In genomic region chr2:36650031-36650430, GRCh38 we compare ENCODE assay signal across 9 cellular contexts. TPM values are rescaled to one million over a fixed set of nuclear protein-coding genes. Genes with fewer than 3 reads are reported as not detected.
DNase-seq lines count a peak whose midpoint lies in the region; ATAC-seq, FAIRE-seq and TF ChIP-seq lines count a peak whose summit lies in the region.
"Had no signal": no experiment of that assay in that cellular context is flagged by ENCODE, and none has a peak within 500 bp of the region (broad histone marks: within the 10 kb centered on the region; RNA-seq: fewer than 3 reads in every experiment).

No MANE protein-coding gene starts in this region.

- H3K9me3 ChIP-seq in adipocyte (ENCODE audit: control insufficient read depth, low read length) (peaks cover 12% of the 10 kb centered on the region), prostate gland (no peaks in the 10 kb centered on the region)
- H3K9me3 ChIP-seq: upper lobe of left lung had no signal

- intact Hi-C loops in prostate gland (cut with DNase I): no loop called here

- TF ChIP-seq CTCF in prostate gland (IDR thresholded peaks at IDR 0.05): no peak

- H3K27ac ChIP-seq in prostate gland: no peak overlapping the region
- H3K27ac ChIP-seq: upper lobe of left lung had no signal

- H3K9ac ChIP-seq in adipocyte (ENCODE audit: low read length): no peak overlapping the region

- peak; percentile 56 for DNase-seq in adipocyte (ENCODE audit: low read depth)
- DNase-seq in prostate gland (ENCODE audit: low spot score): peak; percentile 25
- no peak for DNase-seq in stimulated activated CD8-positive, alpha-beta memory T cell treated with anti-CD3 and anti-CD28 coated beads, Interleukin-4, amount 100 ng/mL, for 48 hours
- DNase-seq in GM19238 (ENCODE audit: insufficient read length, low spot score): no peak
- DNase-seq in stimulated activated CD4-positive, alpha-beta T cell treated with anti-CD3 and anti-CD28 coated beads, Interleukin-2, amount 100 ng/mL, for 48 hours: no peak

- peaks cover 33% of the 10 kb centered on the region for H3K4me1 ChIP-seq in adipocyte (ENCODE audit: control insufficient read depth, insufficient read depth, low read length)
- no peaks in the 10 kb centered on the region for H3K4me1 ChIP-seq in prostate gland (replicated peaks)
- H3K4me1 ChIP-seq: upper lobe of left lung had no signal

- ATAC-seq in GM21526 (IDR thresholded peaks at IDR 0.05; ENCODE audit: low FRiP score, unreplicated experiment): peak; percentile 87
- ATAC-seq in HG03571 (IDR thresholded peaks at IDR 0.05; ENCODE audit: unreplicated experiment): peak; percentile 50

- WGBS in prostate gland: 68% methylated on average over 2 of the region's 2 CpGs

- H3K27me3 ChIP-seq in adipocyte (replicated peaks; ENCODE audit: control insufficient read depth, insufficient read depth, low read length) (no peaks in the 10 kb centered on the region), prostate gland (replicated peaks; ENCODE audit: insufficient read depth) (no peaks in the 10 kb centered on the region)
- H3K27me3 ChIP-seq: upper lobe of left lung had no signal

- H3K4me3 ChIP-seq in adipocyte (ENCODE audit: low read length) (peak overlapping the region; percentile 6), prostate gland (no peak overlapping the region)
- H3K4me3 ChIP-seq: upper lobe of left lung had no signal

- FAIRE-seq in G401.6 (lab: Jason Lieb, UNC): peak; percentile 52

- H3K36me3 ChIP-seq in adipocyte (ENCODE audit: control insufficient read depth, insufficient read depth, low read length, severe bottlenecking): no peaks in the 10 kb centered on the region
- no peaks in the 10 kb centered on the region for H3K36me3 ChIP-seq in prostate gland
- H3K36me3 ChIP-seq: upper lobe of left lung had no signal

- no peak for TF ChIP-seq POLR2A in prostate gland (IDR thresholded peaks at IDR 0.05)

RNA-seq across cellular contexts. Expression of gene VIT, which starts 46.5 kb away (rescaled TPM):
- total RNA-seq in prostate gland: 10 to 100 TPM in 1 of 2 donors, 1 to 10 TPM in 1; 2.0 to 10.7 TPM

RNA-seq across cellular contexts. Expression of gene FEZ2, which starts 52.1 kb away (rescaled TPM):
- 10 to 100 TPM; 37.5 to 49.8 TPM for total RNA-seq in prostate gland

Comparison
In these comparisons a context has a peak if more than half of its experiments do, and no peak if none do; other contexts are left out.
1. DNase-seq: peak in adipocyte (single experiment) and prostate gland (single experiment); none in stimulated activated CD8-positive, alpha-beta memory T cell treated with anti-CD3 and anti-CD28 coated beads, Interleukin-4, amount 100 ng/mL, for 48 hours (single experiment), GM19238 (single experiment) and stimulated activated CD4-positive, alpha-beta T cell treated with anti-CD3 and anti-CD28 coated beads, Interleukin-2, amount 100 ng/mL, for 48 hours (0 of 2).